In genomic region chr14:91381801-91382670, GRCh38 we compare ENCODE assay signal across 13 cellular contexts. TPM values are rescaled to one million over a fixed set of nuclear protein-coding genes. Genes with fewer than 3 reads are reported as not detected.
DNase-seq lines count a peak whose midpoint lies in the region; ATAC-seq and TF ChIP-seq lines count a peak whose summit lies in the region.
"Had no signal": no experiment of that assay in that cellular context is flagged by ENCODE, and none has a peak within 500 bp of the region (broad histone marks: within the 10 kb centered on the region; RNA-seq: fewer than 3 reads in every experiment).

No MANE protein-coding gene starts in this region.

- peak overlapping the region; percentile 75 for H3K27ac Mint-ChIP-seq in activated naive CD4-positive, alpha-beta T cell treated with anti-CD3 and anti-CD28 coated beads, Interleukin-2, amount 10 ng/mL, durations not matched to agents 7 days and 5 days
- peak overlapping the region; percentile 94 for H3K27ac Mint-ChIP-seq in central memory CD8-positive, alpha-beta T cell (ENCODE audit: low read depth)

- H3K36me3 Mint-ChIP-seq in activated naive CD4-positive, alpha-beta T cell treated with anti-CD3 and anti-CD28 coated beads, Interleukin-2, amount 10 ng/mL, durations not matched to agents 7 days and 5 days, result peaks cover 52% of the 10 kb centered on the region
- peaks cover 36% of the 10 kb centered on the region for H3K36me3 Mint-ChIP-seq in central memory CD8-positive, alpha-beta T cell (ENCODE audit: insufficient read depth)

- H3K36me3 ChIP-seq in SU-DHL-6 (ENCODE audit: low read length) (0 out of 2 replicates have a peak, but pooled peaks cover 3% of the 10 kb centered on the region), brain microvascular endothelial cell (replicated peaks) (no peaks in the 10 kb centered on the region), breast epithelium (no peaks in the 10 kb centered on the region)

- H3K27ac ChIP-seq in SU-DHL-6 (ENCODE audit: low read depth, low read length) (peak overlapping the region; percentile 16; the same call in 1 of the 2 replicates), brain microvascular endothelial cell (no peak overlapping the region), breast epithelium (no peak overlapping the region)
- H3K27ac ChIP-seq: coronary artery had no signal

- CTCF ChIA-PET in activated naive CD4-positive, alpha-beta T cell treated with anti-CD3 and anti-CD28 coated beads, Interleukin-2, amount 10 ng/mL, durations not matched to agents 7 days and 5 days (lab: Charles Lee), result no interaction called here

- no peak for ATAC-seq in central memory CD8-positive, alpha-beta T cell (replicated peaks; ENCODE audit: extremely low read depth, poor library complexity, severe bottlenecking)

- H3K4me1 Mint-ChIP-seq in activated naive CD4-positive, alpha-beta T cell treated with anti-CD3 and anti-CD28 coated beads, Interleukin-2, amount 10 ng/mL, durations not matched to agents 7 days and 5 days, result peaks cover 90% of the 10 kb centered on the region
- H3K4me1 Mint-ChIP-seq in central memory CD8-positive, alpha-beta T cell, result peaks cover 86% of the 10 kb centered on the region

- H3K4me3 Mint-ChIP-seq in activated naive CD4-positive, alpha-beta T cell treated with anti-CD3 and anti-CD28 coated beads, Interleukin-2, amount 10 ng/mL, durations not matched to agents 7 days and 5 days, result no peak overlapping the region
- peak overlapping the region; percentile 64 for H3K4me3 Mint-ChIP-seq in central memory CD8-positive, alpha-beta T cell

- H3K4me1 ChIP-seq in breast epithelium, result no peaks in the 10 kb centered on the region

- TF ChIP-seq POLR2A in breast epithelium (IDR thresholded peaks at IDR 0.05), result no peak

- H2AFZ ChIP-seq in SU-DHL-6 (ENCODE audit: low read depth, low read length, severe bottlenecking), result no peak overlapping the region
- H2AFZ ChIP-seq: parathyroid adenoma had no signal

- H3K9me3 Mint-ChIP-seq in activated naive CD4-positive, alpha-beta T cell treated with anti-CD3 and anti-CD28 coated beads, Interleukin-2, amount 10 ng/mL, durations not matched to agents 7 days and 5 days, result no peaks in the 10 kb centered on the region
- H3K9me3 Mint-ChIP-seq in central memory CD8-positive, alpha-beta T cell, result no peaks in the 10 kb centered on the region

- H4K20me1 ChIP-seq in SU-DHL-6 (ENCODE audit: low read depth, low read length), result peaks cover 32% of the 10 kb centered on the region

- intact Hi-C loops in breast epithelium (cut with DNase I; ENCODE audit: low total_unique reads), result no loop called here

- H3K4me3 ChIP-seq in SU-DHL-6 (ENCODE audit: insufficient read depth, low read length, poor library complexity, severe bottlenecking) (no peak overlapping the region), brain microvascular endothelial cell (ENCODE audit: low read depth, low read length) (no peak overlapping the region), breast epithelium (no peak overlapping the region)
- H3K4me3 ChIP-seq: coronary artery had no signal

- H3K27me3 ChIP-seq in SU-DHL-6 (ENCODE audit: low read length) (no peaks in the 10 kb centered on the region), brain microvascular endothelial cell (replicated peaks) (no peaks in the 10 kb centered on the region), breast epithelium (no peaks in the 10 kb centered on the region)

- H3F3A ChIP-seq in SU-DHL-6 (ENCODE audit: insufficient read depth), result peaks cover 27% of the 10 kb centered on the region

- in situ Hi-C loops in brain microvascular endothelial cell (cut with HindIII; ENCODE audit: low pct_ligation_motif_present, low sequenced_read_pairs), result no loop called here

- TF ChIP-seq CTCF in SU-DHL-6 (IDR thresholded peaks at IDR 0.05; ENCODE audit: insufficient read depth, low read length, poor library complexity, severe bottlenecking) (no peak), brain microvascular endothelial cell (IDR thresholded peaks at IDR 0.05; ENCODE audit: low read depth, low read length, missing control alignments) (no peak), breast epithelium (IDR thresholded peaks at IDR 0.05) (no peak)

- H3K27me3 Mint-ChIP-seq in activated naive CD4-positive, alpha-beta T cell treated with anti-CD3 and anti-CD28 coated beads, Interleukin-2, amount 10 ng/mL, durations not matched to agents 7 days and 5 days, result no peaks in the 10 kb centered on the region
- H3K27me3 Mint-ChIP-seq in central memory CD8-positive, alpha-beta T cell, result no peaks in the 10 kb centered on the region

- H3K9ac ChIP-seq in SU-DHL-6 (ENCODE audit: low read length), result no peak overlapping the region
- H3K9ac ChIP-seq: parathyroid adenoma had no signal

- H3K9me3 ChIP-seq in SU-DHL-6 (ENCODE audit: insufficient read depth, low read length) (no peaks in the 10 kb centered on the region), breast epithelium (no peaks in the 10 kb centered on the region)

- DNase-seq in activated naive CD4-positive, alpha-beta T cell treated with anti-CD3 and anti-CD28 coated beads, Interleukin-2, amount 10 ng/mL, durations not matched to agents 7 days and 5 days, result no peak
- no peak for DNase-seq in activated naive CD4-positive, alpha-beta T cell treated with anti-CD3 and anti-CD28 coated beads, Interleukin-2, amount 50 U/mL, for 16 hours
- DNase-seq in central memory CD8-positive, alpha-beta T cell (ENCODE audit: low spot score in 2 of 2), result no peak
- DNase-seq in brain microvascular endothelial cell (no peak), DMS 273 treated with DMSO at 0.1 percent for 48 hours (lab: John Stamatoyannopoulos, UW) (no peak), breast epithelium (ENCODE audit: low spot score in 2 of 2) (no peak)
- no peak for DNase-seq in effector CD4-positive, alpha-beta T cell
- DNase-seq: activated CD4-positive, CD25-positive, alpha-beta regulatory T cell; NCI-H1105; NCI-H526 treated with DMSO at 0.1 percent for 48 hours had no signal

- peaks cover 100% of the 10 kb centered on the region for H3K79me2 ChIP-seq in SU-DHL-6 (ENCODE audit: insufficient read depth, low read length)

- no peak overlapping the region for H3K4me2 ChIP-seq in SU-DHL-6 (ENCODE audit: low read depth, low read length, poor library complexity, severe bottlenecking)

- H3K9me2 ChIP-seq in SU-DHL-6 (replicated peaks; ENCODE audit: insufficient read depth, low read length), result no peaks in the 10 kb centered on the region

RNA-seq across cellular contexts. Expression of gene CCDC88C, which starts 35.6 kb away (rescaled TPM):
- total RNA-seq in breast epithelium, result 10 to 100 TPM in 2 of 3 donors, 1 to 10 TPM in 1; 5.8 to 25.9 (median 19.3) TPM
